In the genomic region with DNA sequence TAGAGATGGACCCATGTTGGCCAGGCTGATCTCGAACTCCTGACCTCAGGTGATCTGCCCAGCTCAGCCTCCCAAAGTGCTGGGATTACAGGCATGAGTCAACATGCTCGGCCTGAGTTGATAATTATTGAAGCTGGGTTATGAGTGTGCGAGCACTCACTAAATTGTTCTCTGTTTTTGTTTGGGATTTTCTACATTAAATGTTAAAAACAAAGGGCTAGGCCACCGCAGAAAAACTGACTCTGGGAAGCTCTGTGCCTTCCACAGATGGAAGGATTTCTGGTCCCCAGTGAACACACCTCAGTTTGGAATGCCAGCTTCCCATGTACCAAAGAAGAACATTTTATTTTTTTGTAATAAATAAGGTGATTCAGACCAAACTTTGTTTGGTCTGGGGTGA, we compare ENCODE assay signal across 17 cellular contexts.
"Had no signal": no experiment of that assay in that cellular context is flagged by ENCODE, and none has a peak within 500 bp of the region (broad histone marks: within the 10 kb centered on the region; RNA-seq: fewer than 3 reads in every experiment).

No MANE protein-coding gene starts in this region.

- H3K4me3 ChIP-seq: left ventricle myocardium inferior, lower lobe of right lung, stomach, thoracic aorta, transverse colon had no signal

- H3K9me3 ChIP-seq: left ventricle myocardium inferior, lower lobe of right lung, neutrophil, stomach, thoracic aorta, transverse colon had no signal

- H3K27me3 Mint-ChIP-seq: naive thymus-derived CD4-positive, alpha-beta T cell had no signal

- H3K27me3 ChIP-seq: foreskin keratinocyte, neutrophil, stomach, transverse colon had no signal

- DNase-seq: foreskin keratinocyte; immature natural killer cell; left cardiac atrium; left ventricle myocardium inferior; lower lobe of right lung; mesendoderm; naive thymus-derived CD4-positive, alpha-beta T cell; nephron progenitor cell; right cardiac atrium; small intestine; stimulated activated CD4-positive, alpha-beta T cell treated with anti-CD3 and anti-CD28 coated beads, Interleukin-12 subunit alpha, Interleukin-12 subunit beta, amount 100 ng/mL, for 4 hours; stimulated activated naive CD4-positive, alpha-beta T cell; stomach; substantia nigra; transverse colon had no signal

- ATAC-seq: foreskin keratinocyte; left cardiac atrium; naive thymus-derived CD4-positive, alpha-beta T cell; right cardiac atrium had no signal

- H3K27ac ChIP-seq: foreskin keratinocyte, left ventricle myocardium inferior, lower lobe of right lung, neutrophil, stomach, thoracic aorta, transverse colon had no signal

- H3K9me3 Mint-ChIP-seq: immature natural killer cell, nephron progenitor cell had no signal

- H3K4me3 Mint-ChIP-seq: immature natural killer cell; naive thymus-derived CD4-positive, alpha-beta T cell; nephron progenitor cell had no signal
